27 cellular contexts compared by ENCODE assay signal in the genomic region with DNA sequence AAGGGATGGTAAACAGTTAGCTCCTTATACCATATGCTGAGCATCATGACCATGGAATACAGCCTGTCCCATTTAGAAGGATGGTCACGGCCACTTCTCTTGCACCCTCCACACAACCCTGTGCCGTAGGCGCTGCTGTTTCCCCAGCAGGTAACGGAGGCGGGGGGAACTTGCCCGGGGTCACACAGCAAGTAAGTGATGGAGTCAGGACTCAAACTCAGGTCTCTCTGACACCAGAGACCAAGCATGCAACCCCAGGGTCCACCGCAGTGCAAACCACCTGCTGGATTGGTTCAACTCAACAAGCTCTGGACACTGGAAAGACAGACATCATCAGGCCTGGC.
DNase-seq lines count a peak whose midpoint lies in the region; ATAC-seq, FAIRE-seq and TF ChIP-seq lines count a peak whose summit lies in the region.
"Had no signal": no experiment of that assay in that cellular context is flagged by ENCODE, and none has a peak within 500 bp of the region (broad histone marks: within the 10 kb centered on the region; RNA-seq: fewer than 3 reads in every experiment).

No MANE protein-coding gene starts in this region.

- peaks cover 8% of the 10 kb centered on the region for H3K79me1 ChIP-seq in H9 (ENCODE audit: insufficient read depth, low read depth, low read length, poor library complexity, severe bottlenecking)
- H3K79me1 ChIP-seq in mesendoderm (ENCODE audit: low read length): peaks cover 46% of the 10 kb centered on the region

- peak overlapping the region in 2 of 3 experiments; percentile 15 to 45; a peak in 2 of 7 replicates for H3K27ac Mint-ChIP-seq in H9
- peak overlapping the region; percentile 0 for H3K27ac Mint-ChIP-seq in chondrocyte (ENCODE audit: unreplicated experiment)
- H3K27ac Mint-ChIP-seq: CD4-positive, alpha-beta T cell; GM23338 had no signal

- H4K5ac ChIP-seq in H9 (ENCODE audit: insufficient read length, low read depth, low read length) (no peak overlapping the region), mesendoderm (ENCODE audit: low read length) (no peak overlapping the region)

- no peak overlapping the region for H4K8ac ChIP-seq in H9 (replicated peaks; ENCODE audit: insufficient read length, low read depth, low read length)
- H4K8ac ChIP-seq in mesendoderm (ENCODE audit: low read depth, low read length): no peak overlapping the region

- no peak overlapping the region for H2BK120ac ChIP-seq in H9 (ENCODE audit: low read depth, low read length, poor library complexity, severe bottlenecking)
- H2BK120ac ChIP-seq in mesendoderm (ENCODE audit: low read depth, low read length): no peak overlapping the region

- TF ChIP-seq POLR2A in testis (IDR thresholded peaks at IDR 0.05): no peak

- no peaks in the 10 kb centered on the region for H4K20me1 ChIP-seq in H9 (ENCODE audit: control insufficient read depth, insufficient read depth, insufficient read length)

- no peak overlapping the region for H3K23ac ChIP-seq in H9 (ENCODE audit: insufficient read length, low read depth, low read length)
- H3K23ac ChIP-seq in mesendoderm (ENCODE audit: low read length): no peak overlapping the region

- TF ChIP-seq CTCF in H9 (conservative IDR thresholded peaks at IDR 0.05): no peak
- TF ChIP-seq CTCF in chondrocyte (IDR thresholded peaks at IDR 0.05): no peak
- TF ChIP-seq CTCF in mucosa of descending colon (IDR thresholded peaks at IDR 0.05): no peak
- TF ChIP-seq CTCF in testis (IDR thresholded peaks at IDR 0.05): no peak

- no peak overlapping the region for H2AFZ ChIP-seq in H9 (ENCODE audit: low read length)
- H2AFZ ChIP-seq: GM23338, PC-9 had no signal

- H3K23me2 ChIP-seq in H9 (ENCODE audit: insufficient read length, low read depth, low read length, poor library complexity, severe bottlenecking): no peaks in the 10 kb centered on the region

- H3K18ac ChIP-seq in H9 (ENCODE audit: insufficient read length, low read depth, low read length): no peak overlapping the region
- H3K18ac ChIP-seq in mesendoderm (ENCODE audit: low read length): no peak overlapping the region

- no peak overlapping the region for H3T11ph ChIP-seq in H9 (ENCODE audit: low read length)

- H3K36me3 ChIP-seq in mucosa of descending colon (ENCODE audit: low read depth): no peaks in the 10 kb centered on the region
- H3K36me3 ChIP-seq in testis (ENCODE audit: low read depth, missing control alignments): no peaks in the 10 kb centered on the region
- peaks cover 5% of the 10 kb centered on the region for H3K36me3 ChIP-seq in mesendoderm (ENCODE audit: control insufficient read depth, insufficient read depth, low read length)

- no CpG with 5 or more reads among the region's 7 CpGs for WGBS in H9 (ENCODE audit: extremely low coverage, insufficient read length, low lambda C conversion rate)
- WGBS in testis, 2 donors: 97 to 100% methylated on average over 6 to 7 of the region's 7 CpGs
- WGBS in mesendoderm (ENCODE audit: extremely low coverage, insufficient coverage, low lambda C conversion rate): no CpG with 5 or more reads among the region's 7 CpGs

- no peaks in the 10 kb centered on the region; the same call in 1 of the 2 replicates for H3K4me1 ChIP-seq in H9 (ENCODE audit: insufficient read depth, low read length)
- H3K4me1 ChIP-seq in mucosa of descending colon (ENCODE audit: low read depth): peaks cover 44% of the 10 kb centered on the region
- H3K4me1 ChIP-seq in testis: peaks cover 89% of the 10 kb centered on the region
- H3K4me1 ChIP-seq in mesendoderm (ENCODE audit: control insufficient read depth, low read depth, low read length): peaks cover 5% of the 10 kb centered on the region
- H3K4me1 ChIP-seq: Caco-2 had no signal

- H2BK12ac ChIP-seq in H9 (ENCODE audit: insufficient read length, low read depth, low read length): no peak overlapping the region

- intact Hi-C loops in mucosa of descending colon (cut with DNase I, micrococcal nuclease) (no loop called here), testis (cut with DNase I; ENCODE audit: low total_unique reads) (no loop called here)

- no peak overlapping the region for H2BK5ac ChIP-seq in H9 (ENCODE audit: insufficient read length, low read length)
- H2BK5ac ChIP-seq in mesendoderm (ENCODE audit: low read length): no peak overlapping the region

- H3K4me3 ChIP-seq in mucosa of descending colon (no peak overlapping the region), testis (no peak overlapping the region), mesendoderm (ENCODE audit: low read length) (no peak overlapping the region)
- H3K4me3 ChIP-seq: BLaER1, GM12878, GM23338, PC-9 had no signal

- H3K36me3 Mint-ChIP-seq in H9 (ENCODE audit: insufficient read depth in 1 of 3, low read depth in 3 of 3) (peaks cover 31 to 70% (median 53%) of the 10 kb centered on the region in 3 experiments), chondrocyte (ENCODE audit: low read depth) (peaks cover 4% of the 10 kb centered on the region)

- no peaks in the 10 kb centered on the region; a peak in 1 of 5 replicates for H3K9me3 Mint-ChIP-seq in H9
- no peaks in the 10 kb centered on the region for H3K9me3 Mint-ChIP-seq in chondrocyte (ENCODE audit: low read depth)
- H3K9me3 Mint-ChIP-seq: CD4-positive, alpha-beta T cell; GM23338 had no signal

- no peak overlapping the region for H2BK15ac ChIP-seq in H9 (ENCODE audit: low read depth, low read length)
- H2BK15ac ChIP-seq in mesendoderm (replicated peaks; ENCODE audit: low read depth): no peak overlapping the region

- H3K4ac ChIP-seq in H9 (ENCODE audit: low read depth, low read length) (no peak overlapping the region), mesendoderm (ENCODE audit: low read depth, low read length) (no peak overlapping the region)

- no peak overlapping the region for H4K91ac ChIP-seq in H9 (ENCODE audit: insufficient read length, low read depth, low read length)

- no peak overlapping the region for H3K27ac ChIP-seq in H9 (ENCODE audit: insufficient read length, low read depth, low read length)
- H3K27ac ChIP-seq in testis: peak overlapping the region; percentile 72 to 90
- H3K27ac ChIP-seq in mesendoderm (ENCODE audit: low read depth, low read length): no peak overlapping the region
- H3K27ac ChIP-seq: BLaER1, HL-60, PC-9 had no signal

- H3K27me3 Mint-ChIP-seq in H9 (ENCODE audit: low read depth) (no peaks in the 10 kb centered on the region; the same call in 1 of the 2 replicates), chondrocyte (ENCODE audit: low read depth) (no peaks in the 10 kb centered on the region)

- H3K79me2 ChIP-seq in H9 (ENCODE audit: insufficient read depth, low read length): peaks cover 31% of the 10 kb centered on the region; the same call in 1 of the 2 replicates
- H3K79me2 ChIP-seq in mesendoderm (ENCODE audit: control insufficient read depth, insufficient read depth, low read length): peaks cover 81% of the 10 kb centered on the region

- H2BK20ac ChIP-seq in H9 (ENCODE audit: low read depth, low read length, poor library complexity, severe bottlenecking): no peak overlapping the region

- no peak overlapping the region for H3K14ac ChIP-seq in H9 (ENCODE audit: insufficient read depth, low read length)

- H3K9me3 ChIP-seq in H9 (ENCODE audit: control insufficient read depth, low read depth, low read length): no peaks in the 10 kb centered on the region
- no peaks in the 10 kb centered on the region for H3K9me3 ChIP-seq in mucosa of descending colon
- no peaks in the 10 kb centered on the region for H3K9me3 ChIP-seq in testis
- H3K9me3 ChIP-seq: BLaER1, Caco-2, SK-N-SH had no signal

- no peak overlapping the region for H3K4me2 ChIP-seq in H9 (ENCODE audit: insufficient read depth, insufficient read length, low read length)
- H3K4me2 ChIP-seq in mesendoderm (ENCODE audit: low read length): no peak overlapping the region
- H3K4me2 ChIP-seq: BLaER1, GM23338, PC-9, SK-N-SH had no signal

- peak; percentile 3 for ATAC-seq in mucosa of descending colon
- ATAC-seq: GM12878, GM23338 had no signal

- H3K27me3 ChIP-seq in H9 (ENCODE audit: insufficient read depth, low read length) (no peaks in the 10 kb centered on the region), testis (no peaks in the 10 kb centered on the region), mesendoderm (ENCODE audit: insufficient read depth, low read length, poor library complexity) (no peaks in the 10 kb centered on the region)
- H3K27me3 ChIP-seq: BLaER1 had no signal

- H3K4me3 Mint-ChIP-seq in H9: no peak overlapping the region
- no peak overlapping the region for H3K4me3 Mint-ChIP-seq in chondrocyte (ENCODE audit: unreplicated experiment)
- H3K4me3 Mint-ChIP-seq: CD4-positive, alpha-beta T cell; GM23338 had no signal

- no peak for FAIRE-seq in HTR-8/SVneo (lab: Jason Lieb, UNC)
- FAIRE-seq: GM12878 had no signal

- H3K9ac ChIP-seq in H9 (ENCODE audit: extremely low read depth, insufficient read length, low read length): no peak overlapping the region
- no peak overlapping the region for H3K9ac ChIP-seq in mesendoderm (ENCODE audit: low read length)
- H3K9ac ChIP-seq: BLaER1, SK-N-SH had no signal

- no peak for DNase-seq in H9
- no peak for DNase-seq in chondrocyte (ENCODE audit: low spot score)
- DNase-seq in mucosa of descending colon: peak in 2 of 3 donors; percentile 43 to 50
- no peak for DNase-seq in testis
- no peak for DNase-seq in mesendoderm
- DNase-seq in HTR-8/SVneo (ENCODE audit: insufficient read length, low spot score): no peak
- DNase-seq in NCI-H345 treated with DMSO at 0.1 percent for 48 hours (lab: John Stamatoyannopoulos, UW; ENCODE audit: unreplicated experiment): no peak
- DNase-seq: ACHN; Caco-2; CD4-positive, alpha-beta T cell; DMS 273 treated with DMSO at 0.1 percent for 48 hours; DND-41; HCEC 1CT; KG1; NCI-H1092; NCI-H1436; NCI-H187 treated with DMSO at 0.1 percent for 48 hours; NCI-H2107; NCI-H748 treated with DMSO at 0.1 percent for 48 hours; PC-9; RPMI8226; SIG-M5; SK-N-SH had no signal

- H3K56ac ChIP-seq in H9 (ENCODE audit: insufficient read length, low read depth, low read length) (no peak overlapping the region), mesendoderm (ENCODE audit: low read length) (no peak overlapping the region)

- H2AK5ac ChIP-seq in H9 (ENCODE audit: insufficient read length, low read length) (no peak overlapping the region), mesendoderm (ENCODE audit: low read length) (no peak overlapping the region)

- H3K4me1 Mint-ChIP-seq in H9: peaks cover 42 to 51% of the 10 kb centered on the region in 2 experiments
- peaks cover 54% of the 10 kb centered on the region for H3K4me1 Mint-ChIP-seq in chondrocyte (ENCODE audit: low read depth)

Comparison
In these comparisons a context has a peak if more than half of its experiments do, and no peak if none do; other contexts are left out.
1. DNase-seq: peak in mucosa of descending colon (2 of 3); none in H9 (single experiment), chondrocyte (single experiment), testis (single experiment), mesendoderm (single experiment), HTR-8/SVneo (single experiment) and NCI-H345 treated with DMSO at 0.1 percent for 48 hours (single experiment).
2. H3K27ac ChIP-seq: peak in testis (2 of 2); none in H9 (single experiment) and mesendoderm (single experiment).